In the genomic region with DNA sequence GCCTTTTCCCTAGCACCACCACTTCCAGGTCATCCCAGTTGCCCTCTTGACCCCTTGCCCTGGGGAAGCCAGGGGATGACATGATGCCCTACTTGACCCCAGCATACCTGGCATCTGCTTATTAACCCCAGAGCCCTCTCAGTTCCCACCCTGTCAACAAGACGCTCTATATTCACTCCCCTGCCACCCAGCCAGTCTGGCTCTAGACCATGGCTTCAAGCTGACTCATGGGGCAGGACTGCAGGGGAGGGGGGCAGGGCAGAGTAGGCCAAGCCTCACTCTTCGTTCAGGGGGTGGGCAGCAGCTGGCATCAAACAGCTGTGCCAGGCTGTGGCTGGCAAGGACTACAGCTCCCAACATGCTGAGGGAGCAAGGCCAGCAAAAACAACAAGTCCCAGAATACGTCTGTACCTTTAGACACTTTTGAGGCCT, we compare ENCODE assay signal across 8 cellular contexts. TPM values are rescaled to one million over a fixed set of nuclear protein-coding genes. Genes with fewer than 3 reads are reported as not detected.
DNase-seq lines count a peak whose midpoint lies in the region; ATAC-seq and TF ChIP-seq lines count a peak whose summit lies in the region.

No MANE protein-coding gene starts in this region.

- 49% methylated on average over 3 of the region's 3 CpGs; no CpG with 5 or more reads in 1 of the 2 donors for WGBS in transverse colon (ENCODE audit: low coverage in 1 of 2), 2 donors

- H3K27ac Mint-ChIP-seq in brain, result peak overlapping the region; percentile 91 to 97 (median 96)

- no peak for TF ChIP-seq EP300 in transverse colon (IDR thresholded peaks at IDR 0.05; ENCODE audit: low read depth)

- H3K4me1 ChIP-seq in A673 (ENCODE audit: insufficient read depth, low read length, poor library complexity, severe bottlenecking) (peaks cover 32% of the 10 kb centered on the region), transverse colon (peaks cover 34 to 49% (median 46%) of the 10 kb centered on the region in 4 donors)

- H3K4me1 Mint-ChIP-seq in brain, result peaks cover 74% of the 10 kb centered on the region

- ATAC-seq in left lobe of liver (no peak), GM19035 (IDR thresholded peaks at IDR 0.05; ENCODE audit: unreplicated experiment) (no peak)

- no peaks in the 10 kb centered on the region for H3K27me3 ChIP-seq in A673 (replicated peaks; ENCODE audit: insufficient read depth, low read depth, low read length, poor library complexity)
- no peaks in the 10 kb centered on the region for H3K27me3 ChIP-seq in transverse colon

- H3K36me3 Mint-ChIP-seq in brain, result peaks cover 24% of the 10 kb centered on the region

- CTCF ChIA-PET in A673 (lab: Charles Lee), result no interaction called here

- TF ChIP-seq CTCF in A673 (conservative IDR thresholded peaks at IDR 0.05; ENCODE audit: low read depth, low read length) (no peak), brain (conservative IDR thresholded peaks at IDR 0.05) (no peak), transverse colon (IDR thresholded peaks at IDR 0.05) (no peak)

- DNase-seq in A673 (ENCODE audit: low spot score), result peak; percentile 31
- DNase-seq in HT-29 (ENCODE audit: low spot score), result peak; percentile 50
- peak; percentile 46 for DNase-seq in left lobe of liver (ENCODE audit: low spot score)
- no peak for DNase-seq in transverse colon
- no peak for DNase-seq in GDM1 (lab: John Stamatoyannopoulos, UW)
- no peak for DNase-seq in activated naive CD4-positive, alpha-beta T cell (lab: John Stamatoyannopoulos, UW)

- TF ChIP-seq POLR2A in transverse colon (IDR thresholded peaks at IDR 0.05), result no peak

- H3K9me3 Mint-ChIP-seq in brain, result no peaks in the 10 kb centered on the region

- POLR2A ChIA-PET in A673 (lab: Charles Lee; ENCODE audit: low non-redundant PET), result no interaction called here

- BruUV-seq in A673 (replicated peaks; lab: Mats Ljungman, UMichigan), result no TSS peak

- H3K9me3 ChIP-seq in A673 (ENCODE audit: low read depth, low read length, poor library complexity, severe bottlenecking) (no peaks in the 10 kb centered on the region), transverse colon (no peaks in the 10 kb centered on the region)

- no peak overlapping the region for H3K27ac ChIP-seq in A673 (ENCODE audit: low read depth, low read length, poor library complexity, severe bottlenecking)
- H3K27ac ChIP-seq in transverse colon, result peak overlapping the region; percentile 84 to 96 (median 88)

- H3K36me3 ChIP-seq in A673 (ENCODE audit: insufficient read depth, low read length, poor library complexity, severe bottlenecking) (peaks cover 5% of the 10 kb centered on the region), transverse colon (peaks cover 0 to 27% (median 4%) of the 10 kb centered on the region in 4 donors)

- H3K27me3 Mint-ChIP-seq in brain, result peaks cover 13% of the 10 kb centered on the region

- peak overlapping the region; percentile 78 for H3K4me3 ChIP-seq in A673 (ENCODE audit: low read depth, low read length, poor library complexity, severe bottlenecking)
- H3K4me3 ChIP-seq in transverse colon, result peak overlapping the region in 2 of 4 donors; percentile 71 to 82

- intact Hi-C loops in A673 (cut with micrococcal nuclease; ENCODE audit: unreplicated experiment) (loop anchor here (10.0 kb wide), 1 partner anchor 274 kb away; no protein-coding TSS in a partner anchor), transverse colon (cut with DNase I; ENCODE audit: low total_unique reads) (no loop called here)

- in situ Hi-C loops in transverse colon (cut with MboI; ENCODE audit: low pct_ligation_motif_present in 1 of 4, low pct_unique_long_range_greater_than_20kb in 1 of 4, low sequenced_read_pairs in 3 of 4), result loop anchor here (10.0 to 25.0 kb wide), 4 partner anchors 144 to 452 kb away; a partner anchor contains a TSS

- H3K4me3 Mint-ChIP-seq in brain, result peak overlapping the region; percentile 80 to 93 (median 91)

RNA-seq across cellular contexts. Expression of gene ATOSB, which starts 5.3 kb away (rescaled TPM):
- total RNA-seq in A673 (2021) (7.4 and 8.3 TPM in 2 replicates), left lobe of liver (6.3 TPM), transverse colon (10 to 100 TPM; 23.9 to 30.0 (median 27.3) TPM)
- total RNA-seq in HT-29 (2014; rRNA removed; shearing (Covaris generic)), result 13.1 and 13.8 TPM in 2 replicates
- 16.6 TPM for polyA plus RNA-seq in brain (ENCODE audit: insufficient read depth, low read depth, low replicate concordance)

RNA-seq across cellular contexts. Expression of gene STOML2, which starts 7.4 kb away (rescaled TPM):
- total RNA-seq in A673 (2021) (200 and 209 TPM in 2 replicates), left lobe of liver (64.3 TPM), transverse colon (10 to 100 TPM; 36.7 to 99.1 (median 70.9) TPM)
- total RNA-seq in HT-29 (2014; rRNA removed; shearing (Covaris generic)), result 252 and 264 TPM in 2 replicates
- polyA plus RNA-seq in brain (ENCODE audit: insufficient read depth, low read depth, low replicate concordance), result 214 TPM

RNA-seq across cellular contexts. Expression of gene PIGO, which starts 14.0 kb away (rescaled TPM):
- total RNA-seq in A673 (2021), result 32.9 and 34.3 TPM in 2 replicates
- 33.4 and 38.5 TPM in 2 replicates for total RNA-seq in HT-29 (2014; rRNA removed; shearing (Covaris generic))
- 39.7 TPM for polyA plus RNA-seq in brain (ENCODE audit: insufficient read depth, low read depth, low replicate concordance)
- total RNA-seq in left lobe of liver, result 17.6 TPM
- total RNA-seq in transverse colon, result 10 to 100 TPM; 19.1 to 50.1 (median 24.8) TPM

RNA-seq across cellular contexts. Expression of gene FANCG, which starts 30.6 kb away (rescaled TPM):
- 104 and 110 TPM in 2 replicates for total RNA-seq in A673 (2021)
- total RNA-seq in HT-29 (2014; rRNA removed; shearing (Covaris generic)), result 51.1 and 62.5 TPM in 2 replicates
- polyA plus RNA-seq in brain (ENCODE audit: insufficient read depth, low read depth, low replicate concordance), result 79.9 TPM
- total RNA-seq in left lobe of liver, result 6.2 TPM
- 10 to 100 TPM in 3 of 4 donors, 1 to 10 TPM in 1; 6.6 to 90.0 (median 51.6) TPM for total RNA-seq in transverse colon

RNA-seq across cellular contexts. Expression of gene VCP, which starts 37.9 kb away (rescaled TPM):
- total RNA-seq in A673 (2021) (625 and 643 TPM in 2 replicates), left lobe of liver (147 TPM), transverse colon (100 to 1,000 TPM in 3 of 4 donors, 10 to 100 TPM in 1; 45.3 to 196 (median 124) TPM)
- 347 and 349 TPM in 2 replicates for total RNA-seq in HT-29 (2014; rRNA removed; shearing (Covaris generic))
- 269 TPM for polyA plus RNA-seq in brain (ENCODE audit: insufficient read depth, low read depth, low replicate concordance)

Comparison
In these comparisons a context has a peak if more than half of its experiments do, and no peak if none do; other contexts are left out.
1. DNase-seq: peak in A673 (single experiment), HT-29 (single experiment) and left lobe of liver (single experiment); none in transverse colon (single experiment), GDM1 (single experiment) and activated naive CD4-positive, alpha-beta T cell (0 of 4).